28 cellular contexts compared by ENCODE assay signal in genomic region chr21:41666641-41667051, GRCh38.
DNase-seq lines count a peak whose midpoint lies in the region; ATAC-seq, FAIRE-seq and TF ChIP-seq lines count a peak whose summit lies in the region.
"Had no signal": no experiment of that assay in that cellular context is flagged by ENCODE, and none has a peak within 500 bp of the region (broad histone marks: within the 10 kb centered on the region; RNA-seq: fewer than 3 reads in every experiment).

No MANE protein-coding gene starts in this region.

- no peak overlapping the region for H2BK120ac ChIP-seq in neuronal stem cell (ENCODE audit: low read depth, low read length)

- peak overlapping the region; percentile 43 for H2BK12ac ChIP-seq in neuronal stem cell (ENCODE audit: low read length)

- H3K9ac ChIP-seq in neuronal stem cell (ENCODE audit: low read depth, low read length, poor library complexity) = no peak overlapping the region

- H3K4me1 ChIP-seq in esophagus (ENCODE audit: control insufficient read depth in 2 of 2, insufficient read depth in 2 of 2, low read length in 1 of 2) = peaks cover 5 to 46% of the 10 kb centered on the region in 2 donors
- peaks cover 16 to 17% of the 10 kb centered on the region in 2 donors for H3K4me1 ChIP-seq in neuronal stem cell (ENCODE audit: control insufficient read depth in 2 of 2, insufficient read depth in 1 of 2, low read depth in 1 of 2, low read length in 2 of 2)

- no peak overlapping the region for H4K91ac ChIP-seq in neuronal stem cell (ENCODE audit: low read depth, low read length, poor library complexity)

- H3K18ac ChIP-seq in neuronal stem cell (ENCODE audit: low read length) = no peak overlapping the region

- H3K27me3 ChIP-seq in esophagus (ENCODE audit: control insufficient read depth in 1 of 2, insufficient read depth in 2 of 2, low read length in 2 of 2) = no peaks in the 10 kb centered on the region
- no peaks in the 10 kb centered on the region for H3K27me3 ChIP-seq in neuronal stem cell (ENCODE audit: control insufficient read depth in 3 of 3, insufficient read depth in 3 of 3, low read depth in 1 of 3, low read length in 3 of 3)
- H3K27me3 ChIP-seq: tibial nerve had no signal

- H3K4me2 ChIP-seq in neuronal stem cell (ENCODE audit: insufficient read depth, low read length, poor library complexity, severe bottlenecking) = no peak overlapping the region
- H3K4me2 ChIP-seq: GM23338, smooth muscle cell had no signal

- H3K4ac ChIP-seq in neuronal stem cell (ENCODE audit: low read length) = no peak overlapping the region

- TF ChIP-seq CTCF in omental fat pad (IDR thresholded peaks at IDR 0.05) = no peak

- H3K27ac ChIP-seq in esophagus (ENCODE audit: low read depth in 2 of 2, low read length in 1 of 2) (peak overlapping the region; percentile 71 to 98), neuronal stem cell (replicated peaks; ENCODE audit: low read length) (no peak overlapping the region)
- H3K27ac ChIP-seq: SK-N-MC, tibial nerve had no signal

- H2BK5ac ChIP-seq in neuronal stem cell (ENCODE audit: low read length) = peak overlapping the region; percentile 19

- no peak overlapping the region for H3K14ac ChIP-seq in neuronal stem cell (ENCODE audit: low read length)

- peak; percentile 10 for DNase-seq in D341Med (ENCODE audit: low spot score)
- DNase-seq in RCC 7860 (ENCODE audit: low spot score) = peak; percentile 37
- no peak for DNase-seq in neuronal stem cell (ENCODE audit: low spot score)
- no peak for DNase-seq in omental fat pad (ENCODE audit: low spot score)
- DNase-seq in KG1 (lab: John Stamatoyannopoulos, UW) = no peak
- DNase-seq: ACHN; activated CD8-positive, alpha-beta T cell treated with anti-CD3 and anti-CD28 coated beads, Interleukin-2, amount 10 ng/mL, durations not matched to agents 7 days and 5 days; anterior cingulate cortex; DND-41; effector memory CD8-positive, alpha-beta T cell; erythroblast; IMR-90; NCI-H1105; NCI-H2029; NCI-H226; NCI-H69; stimulated activated CD4-positive, alpha-beta T cell treated with anti-CD3 and anti-CD28 coated beads, Interleukin-2, amount 100 ng/mL, for 24 hours; T-helper 17 cell had no signal

- no peak for FAIRE-seq in RCC 7860 (lab: Jason Lieb, UNC)
- FAIRE-seq: bronchial epithelial cell, colon, frontal cortex had no signal

- H4K8ac ChIP-seq in neuronal stem cell (ENCODE audit: low read depth, low read length) = no peak overlapping the region

- H3K4me3 ChIP-seq in esophagus (ENCODE audit: low read depth in 1 of 2, low read length in 2 of 2) (no peak overlapping the region), neuronal stem cell (ENCODE audit: low read length in 2 of 2) (no peak overlapping the region)
- H3K4me3 ChIP-seq: GM23338, SK-N-MC, smooth muscle cell, tibial nerve had no signal

- ATAC-seq in omental fat pad (ENCODE audit: low FRiP score) (no peak), HG03521 (IDR thresholded peaks at IDR 0.05; ENCODE audit: unreplicated experiment) (no peak), GM18858 (IDR thresholded peaks at IDR 0.05; ENCODE audit: unreplicated experiment) (no peak)
- ATAC-seq: activated CD8-positive, alpha-beta T cell treated with anti-CD3 and anti-CD28 coated beads, Interleukin-2, amount 10 ng/mL, durations not matched to agents 7 days and 5 days; effector memory CD8-positive, alpha-beta T cell; GM23338; T-helper 17 cell had no signal

- H3K36me3 ChIP-seq in esophagus (ENCODE audit: control insufficient read depth in 2 of 2, insufficient read depth in 2 of 2, low read length in 1 of 2) = no peaks in the 10 kb centered on the region
- no peaks in the 10 kb centered on the region for H3K36me3 ChIP-seq in neuronal stem cell (replicated peaks in 1 of 2; ENCODE audit: control insufficient read depth in 2 of 2, insufficient read depth in 2 of 2, low read length in 2 of 2)
- H3K36me3 ChIP-seq: tibial nerve had no signal

- H2AK5ac ChIP-seq in neuronal stem cell (ENCODE audit: low read depth, low read length) = peak overlapping the region; percentile 76

- H3K9me3 ChIP-seq in esophagus (ENCODE audit: control insufficient read depth in 2 of 2, insufficient read depth in 1 of 2, low read depth in 1 of 2, low read length in 1 of 2) (peaks cover 0 to 2% of the 10 kb centered on the region in 2 donors), neuronal stem cell (replicated peaks in 1 of 2; ENCODE audit: control insufficient read depth in 2 of 2, insufficient read depth in 1 of 2, low read depth in 1 of 2, low read length in 2 of 2) (no peaks in the 10 kb centered on the region)
- H3K9me3 ChIP-seq: tibial nerve had no signal

- peak overlapping the region; percentile 35 for H2BK15ac ChIP-seq in neuronal stem cell (ENCODE audit: low read length)

- 70 to 83% methylated on average over 7 of the region's 7 CpGs for WGBS in esophagus, 2 donors
- WGBS in neuronal stem cell (ENCODE audit: extremely low coverage in 2 of 2, insufficient read length in 2 of 2, insufficient replicate concordance in 1 of 2), 2 donors = no CpG with 5 or more reads among the region's 7 CpGs

- no peak overlapping the region for H2AFZ ChIP-seq in neuronal stem cell (ENCODE audit: low read length)
- H2AFZ ChIP-seq: GM23338 had no signal

- H3K23ac ChIP-seq in neuronal stem cell (ENCODE audit: low read depth, low read length, poor library complexity) = no peak overlapping the region

- no peaks in the 10 kb centered on the region for H3K79me1 ChIP-seq in neuronal stem cell (ENCODE audit: low read depth, low read length)

Comparison
In these comparisons a context has a peak if more than half of its experiments do, and no peak if none do; other contexts are left out.
1. DNase-seq: peak in D341Med (single experiment) and RCC 7860 (single experiment); none in neuronal stem cell (single experiment), omental fat pad (single experiment) and KG1 (single experiment).